In genomic region chr18:27762054-27762453, GRCh38 we compare ENCODE assay signal across 23 cellular contexts.
"Had no signal": no experiment of that assay in that cellular context is flagged by ENCODE, and none has a peak within 500 bp of the region (broad histone marks: within the 10 kb centered on the region; RNA-seq: fewer than 3 reads in every experiment).

No MANE protein-coding gene starts in this region.

- H3K27ac ChIP-seq: foreskin keratinocyte, left lung, neutrophil, pancreas, psoas muscle, stomach, suprapubic skin, tibial nerve had no signal

- H3K27ac Mint-ChIP-seq: activated CD4-positive, alpha-beta memory T cell treated with anti-CD3 and anti-CD28 coated beads for 36 hours; activated naive CD4-positive, alpha-beta T cell treated with anti-CD3 and anti-CD28 coated beads for 36 hours; activated T-cell treated with anti-CD3 and anti-CD28 coated beads, Interleukin-2, amount 50 U/mL, for 72 hours; dendritic cell treated with granulocyte-macrophage colony-stimulating factor and Interleukin-4, amounts not matched to agents 40 ng/mL and 50 ng/mL, for 4 days; natural killer cell had no signal

- H3K4me3 Mint-ChIP-seq: activated CD4-positive, alpha-beta memory T cell treated with anti-CD3 and anti-CD28 coated beads for 36 hours; activated naive CD4-positive, alpha-beta T cell treated with anti-CD3 and anti-CD28 coated beads for 36 hours; activated T-cell treated with anti-CD3 and anti-CD28 coated beads, Interleukin-2, amount 50 U/mL, for 72 hours; brain; dendritic cell treated with granulocyte-macrophage colony-stimulating factor and Interleukin-4, amounts not matched to agents 40 ng/mL and 50 ng/mL, for 4 days; natural killer cell had no signal

- H3K4me3 ChIP-seq: left lung, pancreas, psoas muscle, stomach, suprapubic skin, tibial nerve had no signal

- FAIRE-seq: endometrium, kidney, urothelium cell line had no signal

- H3K9me3 Mint-ChIP-seq: activated naive CD4-positive, alpha-beta T cell treated with anti-CD3 and anti-CD28 coated beads for 36 hours; brain; dendritic cell treated with granulocyte-macrophage colony-stimulating factor and Interleukin-4, amounts not matched to agents 40 ng/mL and 50 ng/mL, for 4 days had no signal

- ATAC-seq: activated T-cell treated with anti-CD3 and anti-CD28 coated beads, Interleukin-2, amount 50 U/mL, for 72 hours; foreskin keratinocyte; left lung; natural killer cell; pancreas; psoas muscle; right cardiac atrium had no signal

- H3K27me3 ChIP-seq: foreskin keratinocyte, left lung, neutrophil, pancreas, stomach, suprapubic skin, tibial nerve had no signal

- H3K4me1 Mint-ChIP-seq: natural killer cell had no signal

- H3K27me3 Mint-ChIP-seq: activated CD4-positive, alpha-beta memory T cell treated with anti-CD3 and anti-CD28 coated beads for 36 hours; brain; dendritic cell treated with granulocyte-macrophage colony-stimulating factor and Interleukin-4, amounts not matched to agents 40 ng/mL and 50 ng/mL, for 4 days had no signal

- H3K36me3 Mint-ChIP-seq: activated CD4-positive, alpha-beta memory T cell treated with anti-CD3 and anti-CD28 coated beads for 36 hours; brain; natural killer cell had no signal

- H3K4me1 ChIP-seq: foreskin keratinocyte, left lung, pancreas, psoas muscle, stomach, suprapubic skin, tibial nerve had no signal

- H3K36me3 ChIP-seq: left lung, neutrophil, pancreas, stomach, suprapubic skin, tibial nerve had no signal

- H3K9me3 ChIP-seq: left lung, neutrophil, pancreas, psoas muscle, stomach, suprapubic skin, tibial nerve had no signal

- DNase-seq: activated CD4-positive, alpha-beta memory T cell treated with anti-CD3 and anti-CD28 coated beads for 36 hours; activated CD4-positive, alpha-beta T cell treated with anti-CD3 and anti-CD28 coated beads for 48 hours; activated effector memory CD4-positive, alpha-beta T cell treated with Interleukin-2 at 50 U/mL for 16 hours; activated naive CD4-positive, alpha-beta T cell treated with anti-CD3 and anti-CD28 coated beads for 36 hours; activated T-cell treated with anti-CD3 and anti-CD28 coated beads, Interleukin-2, amount 50 U/mL, for 72 hours; effector CD4-positive, alpha-beta T cell; foreskin keratinocyte; kidney; left lung; midbrain; natural killer cell; pancreas; psoas muscle; right cardiac atrium; stimulated activated CD4-positive, alpha-beta T cell treated with anti-CD3 and anti-CD28 coated beads, Interleukin-1b, Interleukin-23, amount 100 ng/mL, for 48 hours; stomach had no signal
